ENCODE assay signal across 22 cellular contexts in the genomic region with DNA sequence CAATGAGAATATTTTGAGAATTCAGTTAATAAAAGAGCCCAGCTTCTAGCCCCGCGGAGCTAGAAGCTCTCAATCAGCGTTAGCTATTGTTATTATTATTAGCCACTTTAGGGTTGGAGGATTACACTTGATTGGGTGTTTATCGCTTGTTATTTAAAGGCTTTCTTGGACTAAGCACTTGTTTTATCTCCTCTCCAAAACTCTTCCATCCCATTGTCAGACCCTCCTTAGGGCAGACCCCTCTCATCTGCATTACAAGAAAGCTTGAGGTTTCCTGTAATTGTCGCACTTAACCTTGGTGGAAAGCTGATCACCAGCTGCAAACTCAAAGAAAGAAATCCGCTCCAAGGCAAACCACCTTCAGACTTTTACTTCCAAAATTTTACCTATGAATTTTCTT.
"Had no signal": no experiment of that assay in that cellular context is flagged by ENCODE, and none has a peak within 500 bp of the region (broad histone marks: within the 10 kb centered on the region; RNA-seq: fewer than 3 reads in every experiment).

No MANE protein-coding gene starts in this region.

- H3K9ac ChIP-seq: parathyroid adenoma had no signal

- ATAC-seq: activated CD4-positive, alpha-beta T cell treated with anti-CD3 and anti-CD28 coated beads for 36 hours; gastrocnemius medialis; right lobe of liver; stimulated activated naive CD8-positive, alpha-beta T cell treated with anti-CD3 and anti-CD28 coated beads, Interleukin-15, amount 100 ng/mL, for 72 hours had no signal

- H3K36me3 ChIP-seq: esophagus squamous epithelium, gastrocnemius medialis, left ventricle myocardium inferior, right lobe of liver, tibial artery had no signal

- H3K4me1 ChIP-seq: esophagus squamous epithelium, gastrocnemius medialis, left ventricle myocardium inferior, parathyroid adenoma, right lobe of liver, tibial artery had no signal

- DNase-seq: activated B cell treated with CpG ODN at 0.5 μM for 24 hours; activated CD4-positive, alpha-beta T cell treated with anti-CD3 and anti-CD28 coated beads for 36 hours; activated CD4-positive, alpha-beta T cell treated with anti-CD3 and anti-CD28 coated beads, Interleukin-2, amount 50 U/mL, for 4 hours; activated CD8-positive, alpha-beta memory T cell treated with anti-CD3 and anti-CD28 coated beads for 24 hours; activated CD8-positive, alpha-beta memory T cell treated with anti-CD3 and anti-CD28 coated beads, Interleukin-2, amount 50 U/mL, for 48 hours; activated naive CD4-positive, alpha-beta T cell treated with anti-CD3 and anti-CD28 coated beads, Interleukin-2, amount 10 ng/mL, durations not matched to agents 7 days and 5 days; activated T-cell treated with anti-CD3 and anti-CD28 coated beads, Interleukin-2, amount 50 U/mL, for 48 hours; amygdala; cerebellar nuclear complex; esophagus squamous epithelium; gastrocnemius medialis; hippocampal formation; left ventricle myocardium inferior; nucleus accumbens; right lobe of liver; stimulated activated CD4-positive, alpha-beta T cell treated with anti-CD3 and anti-CD28 coated beads, Interleukin-1b, Interleukin-23, amount 100 ng/mL, for 48 hours; stimulated activated naive CD8-positive, alpha-beta T cell treated with anti-CD3 and anti-CD28 coated beads, Interleukin-15, amount 100 ng/mL, for 72 hours; T1000; tibial artery had no signal

- H3K27ac ChIP-seq: coronary artery, esophagus squamous epithelium, gastrocnemius medialis, left ventricle myocardium inferior, parathyroid adenoma, right lobe of liver, skin epidermis, tibial artery had no signal

- H3K4me3 ChIP-seq: coronary artery, esophagus squamous epithelium, gastrocnemius medialis, left ventricle myocardium inferior, right lobe of liver, skin epidermis, tibial artery had no signal

- H3K9me3 ChIP-seq: esophagus squamous epithelium, gastrocnemius medialis, left ventricle myocardium inferior, right lobe of liver, tibial artery had no signal

- H3K27me3 ChIP-seq: right lobe of liver had no signal
